Comparison of ENCODE assay signal across 9 cellular contexts in genomic region chr22:41479671-41480396, GRCh38. TPM values are rescaled to one million over a fixed set of nuclear protein-coding genes. Genes with fewer than 3 reads are reported as not detected.
DNase-seq lines count a peak whose midpoint lies in the region; ATAC-seq, FAIRE-seq and TF ChIP-seq lines count a peak whose summit lies in the region.
"Had no signal": no experiment of that assay in that cellular context is flagged by ENCODE, and none has a peak within 500 bp of the region (broad histone marks: within the 10 kb centered on the region; RNA-seq: fewer than 3 reads in every experiment).

No MANE protein-coding gene starts in this region.

- H3K36me3 Mint-ChIP-seq in brain: no peaks in the 10 kb centered on the region

- POLR2A ChIA-PET in HepG2 (lab: Yijun Ruan, JAX): interaction anchor here (1.3 to 1.5 kb wide), 2 partner anchors 11 to 99 kb away, joined by 3 to 4 read pairs; partner anchors contain the start of gene PHF5A

- 98% methylated on average over 4 of the region's 6 CpGs for WGBS in HepG2 (ENCODE audit: low lambda C conversion rate)

- peak in 1 of 2 experiments; percentile 55 for TF ChIP-seq CTCF in brain (conservative IDR thresholded peaks at IDR 0.05)
- no peak for TF ChIP-seq CTCF in HepG2 (CRISPR knock-in tag; IDR thresholded peaks at IDR 0.05)

- no peak overlapping the region for H2AFZ ChIP-seq in HepG2 (ENCODE audit: low read length)

- intact Hi-C loops in HepG2 (cut with micrococcal nuclease; ENCODE audit: unreplicated experiment): no loop called here

- CTCF ChIA-PET in HepG2 (lab: Yijun Ruan, JAX; ENCODE audit: low intra/inter-chr PET ratio, low total read pairs): no interaction called here

- no peak overlapping the region for H3K4me2 ChIP-seq in HepG2 (ENCODE audit: low read depth, low read length)

- no peaks in the 10 kb centered on the region for H3K9me3 ChIP-seq in HUES48 (ENCODE audit: control insufficient read depth, insufficient read depth, low read length)
- H3K9me3 ChIP-seq in HepG2 (ENCODE audit: low read length): no peaks in the 10 kb centered on the region
- H3K9me3 ChIP-seq: ovary had no signal

- peaks cover 58% of the 10 kb centered on the region for H3K4me1 Mint-ChIP-seq in brain

- 0 out of 2 replicates have a peak, but pooled peaks cover 7% of the 10 kb centered on the region for H4K20me1 ChIP-seq in HepG2 (ENCODE audit: insufficient read depth, low read length)

- no peak overlapping the region; the same call in 1 of the 2 replicates for H3K9ac ChIP-seq in HUES48 (ENCODE audit: low read depth, low read length)
- H3K9ac ChIP-seq in HepG2 (ENCODE audit: insufficient read depth, low read depth, low read length): no peak overlapping the region

- in situ Hi-C loops in HepG2 (cut with HindIII; ENCODE audit: extremely low pct_ligation_motif_present, low pct_unique_long_range_greater_than_20kb): no loop called here

- H3K9me3 Mint-ChIP-seq in brain: no peaks in the 10 kb centered on the region

- peak overlapping the region; percentile 42 to 85 (median 71) for H3K4me3 Mint-ChIP-seq in brain

- H3K27ac ChIP-seq in HUES48 (ENCODE audit: low read depth, low read length) (peak overlapping the region; percentile 63), HepG2 (ENCODE audit: extremely low read length, insufficient read depth, low read length) (no peak overlapping the region), substantia nigra (ENCODE audit: low read depth, low read length, poor library complexity, severe bottlenecking) (peak overlapping the region; percentile 72)
- H3K27ac ChIP-seq: ovary had no signal

- no peaks in the 10 kb centered on the region for H3K27me3 Mint-ChIP-seq in brain

- ATAC-seq in HepG2 (no peak), HG03354 (IDR thresholded peaks at IDR 0.05; ENCODE audit: poor library complexity, severe bottlenecking, unreplicated experiment) (no peak), HG03097 (IDR thresholded peaks at IDR 0.05; ENCODE audit: low FRiP score, unreplicated experiment) (no peak)

- no peak for FAIRE-seq in HepG2 (lab: Jason Lieb, UNC)

- H3K36me3 ChIP-seq in HUES48 (ENCODE audit: control insufficient read depth, insufficient read depth, low read length) (no peaks in the 10 kb centered on the region), HepG2 (replicated peaks in 1 of 2; ENCODE audit: control insufficient read depth in 1 of 2, insufficient read depth in 2 of 2, low read length in 2 of 2) (peaks cover 4 to 11% of the 10 kb centered on the region in 2 experiments; a peak in 4 of 5 replicates)
- H3K36me3 ChIP-seq: ovary had no signal

- peak overlapping the region; percentile 97 to 100 (median 99) for H3K27ac Mint-ChIP-seq in brain

- TF ChIP-seq EP300 in HepG2 (IDR thresholded peaks at IDR 0.05; ENCODE audit: low read depth in 2 of 2, low read length in 2 of 2): no peak
- no peak for TF ChIP-seq EP300 in HepG2 (CRISPR knock-in tag; IDR thresholded peaks at IDR 0.05; ENCODE audit: borderline replicate concordance)

- TF ChIP-seq POLR2A in HepG2 (IDR thresholded peaks at IDR 0.05; ENCODE audit: insufficient read depth in 1 of 2, low read depth in 2 of 2, low read length in 2 of 2): no peak

- no peak overlapping the region for H3K4me3 ChIP-seq in HUES48 (ENCODE audit: low read depth, low read length)
- H3K4me3 ChIP-seq in HepG2 (replicated peaks in 1 of 3; ENCODE audit: insufficient read depth in 1 of 3, low read depth in 2 of 3, low read length in 3 of 3): no peak overlapping the region
- H3K4me3 ChIP-seq: ovary had no signal

- BruUV-seq in HepG2 (replicated peaks; lab: Mats Ljungman, UMichigan): TSS peak; percentile 26

- DNase-seq in HepG2 (ENCODE audit: low spot score): no peak
- DNase-seq in substantia nigra (lab: John Stamatoyannopoulos, UW): peak in 29 of 49 donors; percentile 17 to 80 (median 49)
- DNase-seq in UCSD-AML1 (lab: John Stamatoyannopoulos, UW; ENCODE audit: unreplicated experiment): no peak
- DNase-seq in HPDE6-E6E7 (ENCODE audit: extremely low spot score): no peak
- DNase-seq: ovary had no signal

- peaks cover 84% of the 10 kb centered on the region for H3K79me2 ChIP-seq in HepG2 (ENCODE audit: insufficient read depth, low read length)

- no peak for TF ChIP-seq RAD21 in HepG2 (CRISPR knock-in tag; IDR thresholded peaks at IDR 0.05)

- H3K27me3 ChIP-seq in HUES48 (ENCODE audit: control insufficient read depth, insufficient read depth, low read length) (no peaks in the 10 kb centered on the region), HepG2 (ENCODE audit: control insufficient read depth in 1 of 2, insufficient read depth in 2 of 2, low read length in 2 of 2) (no peaks in the 10 kb centered on the region)
- H3K27me3 ChIP-seq: ovary had no signal

- H3K4me1 ChIP-seq in HUES48 (ENCODE audit: control insufficient read depth, insufficient read depth, low read length): peaks cover 38% of the 10 kb centered on the region
- H3K4me1 ChIP-seq in HepG2 (ENCODE audit: insufficient read depth, low read length): peaks cover 16% of the 10 kb centered on the region

RNA-seq across cellular contexts. Expression of gene ACO2, which starts 10.9 kb away (rescaled TPM):
- polyA plus RNA-seq in brain (ENCODE audit: insufficient read depth, low read depth, low replicate concordance) (234 TPM), HepG2 (2011; rRNA removed) (19.2 and 19.4 TPM in 2 replicates)
- 39.3 and 45.6 TPM in 2 replicates for total RNA-seq in HepG2 (2016; rRNA removed; fragmentation: Illumina TruSeq; extraction: Trizol)
- 34.7 and 46.3 TPM in 2 replicates for total RNA-seq in HepG2 (2016; cell fraction: cytosol; rRNA removed; fragmentation: Illumina TruSeq; extraction: Trizol; ENCODE audit: low read depth)
- total RNA-seq in HepG2 (2016; cell fraction: insoluble cytoplasmic fraction; rRNA removed; fragmentation: Illumina TruSeq; extraction: Trizol): 35.3 and 49.1 TPM in 2 replicates
- 68.4 and 83.2 TPM in 2 replicates for total RNA-seq in HepG2 (2016; cell fraction: membrane; rRNA removed; fragmentation: Illumina TruSeq; extraction: Trizol)
- total RNA-seq in HepG2 (2016; cell fraction: nucleus; rRNA removed; fragmentation: Illumina TruSeq; extraction: Trizol): 37.1 and 37.3 TPM in 2 replicates
- 34.8 and 36.5 TPM in 2 replicates for polyA plus RNA-seq in HepG2 (2011; cell fraction: cytosol; rRNA removed)
- 61.6 and 75.9 TPM in 2 replicates for polyA plus RNA-seq in HepG2 (2011; cell fraction: nucleus; rRNA removed)
- 57.9 and 62.9 TPM in 2 replicates for polyA plus RNA-seq in HepG2 (2012)
- 61.5 and 78.5 TPM in 2 replicates for polyA plus RNA-seq in HepG2 (2016; cell fraction: cytosol; fragmentation: Illumina TruSeq; extraction: Trizol; ENCODE audit: low read depth)
- 39.9 and 50.2 TPM in 2 replicates for polyA plus RNA-seq in HepG2 (2016; cell fraction: insoluble cytoplasmic fraction; fragmentation: Illumina TruSeq; extraction: Trizol; ENCODE audit: low read depth)
- polyA plus RNA-seq in HepG2 (2016; cell fraction: membrane; fragmentation: Illumina TruSeq; extraction: Trizol; ENCODE audit: low read depth): 77.9 and 110 TPM in 2 replicates
- polyA plus RNA-seq in HepG2 (2016; cell fraction: nucleus; fragmentation: Illumina TruSeq; extraction: Trizol; ENCODE audit: insufficient read depth, low read depth): 51.9 and 54.4 TPM in 2 replicates
- polyA minus RNA-seq in HepG2 (2011; rRNA and poly(A)+ RNA removed; ENCODE audit: low replicate concordance): 18.9 and 35.9 TPM in 2 replicates
- 31.6 and 35.4 TPM in 2 replicates for polyA minus RNA-seq in HepG2 (2011; cell fraction: cytosol; rRNA and poly(A)+ RNA removed)
- 29.2 and 32.8 TPM in 2 replicates for polyA minus RNA-seq in HepG2 (2011; cell fraction: nucleus; rRNA and poly(A)+ RNA removed)

RNA-seq across cellular contexts. Expression of gene PHF5A, which starts 11.3 kb away (rescaled TPM):
- polyA plus RNA-seq in brain (ENCODE audit: insufficient read depth, low read depth, low replicate concordance) (42.8 TPM), HepG2 (2011; rRNA removed) (50.7 and 56.6 TPM in 2 replicates)
- 105 and 154 TPM in 2 replicates for total RNA-seq in HepG2 (2016; rRNA removed; fragmentation: Illumina TruSeq; extraction: Trizol)
- total RNA-seq in HepG2 (2016; cell fraction: cytosol; rRNA removed; fragmentation: Illumina TruSeq; extraction: Trizol; ENCODE audit: low read depth): 34.8 TPM in 2 replicates
- 107 and 165 TPM in 2 replicates for total RNA-seq in HepG2 (2016; cell fraction: insoluble cytoplasmic fraction; rRNA removed; fragmentation: Illumina TruSeq; extraction: Trizol)
- total RNA-seq in HepG2 (2016; cell fraction: membrane; rRNA removed; fragmentation: Illumina TruSeq; extraction: Trizol): 55.9 and 58.9 TPM in 2 replicates
- 38.4 and 43.4 TPM in 2 replicates for total RNA-seq in HepG2 (2016; cell fraction: nucleus; rRNA removed; fragmentation: Illumina TruSeq; extraction: Trizol)
- polyA plus RNA-seq in HepG2 (2011; cell fraction: cytosol; rRNA removed): 43.0 and 50.6 TPM in 2 replicates
- 14.8 and 17.9 TPM in 2 replicates for polyA plus RNA-seq in HepG2 (2011; cell fraction: nucleus; rRNA removed)
- polyA plus RNA-seq in HepG2 (2012): 42.0 and 46.3 TPM in 2 replicates
- 22.7 and 24.1 TPM in 2 replicates for polyA plus RNA-seq in HepG2 (2016; cell fraction: cytosol; fragmentation: Illumina TruSeq; extraction: Trizol; ENCODE audit: low read depth)
- 141 and 153 TPM in 2 replicates for polyA plus RNA-seq in HepG2 (2016; cell fraction: insoluble cytoplasmic fraction; fragmentation: Illumina TruSeq; extraction: Trizol; ENCODE audit: low read depth)
- polyA plus RNA-seq in HepG2 (2016; cell fraction: membrane; fragmentation: Illumina TruSeq; extraction: Trizol; ENCODE audit: low read depth): 38.6 and 42.2 TPM in 2 replicates
- 44.4 and 50.2 TPM in 2 replicates for polyA plus RNA-seq in HepG2 (2016; cell fraction: nucleus; fragmentation: Illumina TruSeq; extraction: Trizol; ENCODE audit: insufficient read depth, low read depth)
- polyA minus RNA-seq in HepG2 (2011; rRNA and poly(A)+ RNA removed; ENCODE audit: low replicate concordance): 22.2 and 41.1 TPM in 2 replicates
- polyA minus RNA-seq in HepG2 (2011; cell fraction: cytosol; rRNA and poly(A)+ RNA removed): 11.8 and 12.4 TPM in 2 replicates
- 14.3 and 15.1 TPM in 2 replicates for polyA minus RNA-seq in HepG2 (2011; cell fraction: nucleus; rRNA and poly(A)+ RNA removed)

RNA-seq across cellular contexts. Expression of gene TOB2, which starts 33.2 kb away (rescaled TPM):
- polyA plus RNA-seq in brain (ENCODE audit: insufficient read depth, low read depth, low replicate concordance): 34.4 TPM
- 13.7 and 16.7 TPM in 2 replicates for total RNA-seq in HepG2 (2016; rRNA removed; fragmentation: Illumina TruSeq; extraction: Trizol)
- total RNA-seq in HepG2 (2016; cell fraction: cytosol; rRNA removed; fragmentation: Illumina TruSeq; extraction: Trizol; ENCODE audit: low read depth): 2.7 and 2.9 TPM in 2 replicates
- total RNA-seq in HepG2 (2016; cell fraction: insoluble cytoplasmic fraction; rRNA removed; fragmentation: Illumina TruSeq; extraction: Trizol): 14.1 and 14.3 TPM in 2 replicates
- total RNA-seq in HepG2 (2016; cell fraction: membrane; rRNA removed; fragmentation: Illumina TruSeq; extraction: Trizol): 14.6 and 15.0 TPM in 2 replicates
- 14.9 and 16.2 TPM in 2 replicates for total RNA-seq in HepG2 (2016; cell fraction: nucleus; rRNA removed; fragmentation: Illumina TruSeq; extraction: Trizol)
- polyA plus RNA-seq in HepG2 (2011; rRNA removed): 12.2 and 14.3 TPM in 2 replicates
- polyA plus RNA-seq in HepG2 (2011; cell fraction: cytosol; rRNA removed): 9.6 and 10.9 TPM in 2 replicates
- 20.7 and 21.6 TPM in 2 replicates for polyA plus RNA-seq in HepG2 (2011; cell fraction: nucleus; rRNA removed)
- polyA plus RNA-seq in HepG2 (2012): 12.6 and 16.8 TPM in 2 replicates
- polyA plus RNA-seq in HepG2 (2016; cell fraction: cytosol; fragmentation: Illumina TruSeq; extraction: Trizol; ENCODE audit: low read depth): 2.0 TPM in 2 replicates
- polyA plus RNA-seq in HepG2 (2016; cell fraction: insoluble cytoplasmic fraction; fragmentation: Illumina TruSeq; extraction: Trizol; ENCODE audit: low read depth): 19.1 and 21.8 TPM in 2 replicates
- polyA plus RNA-seq in HepG2 (2016; cell fraction: membrane; fragmentation: Illumina TruSeq; extraction: Trizol; ENCODE audit: low read depth): 8.7 and 9.6 TPM in 2 replicates
- polyA plus RNA-seq in HepG2 (2016; cell fraction: nucleus; fragmentation: Illumina TruSeq; extraction: Trizol; ENCODE audit: insufficient read depth, low read depth): 31.0 and 32.7 TPM in 2 replicates
- polyA minus RNA-seq in HepG2 (2011; rRNA and poly(A)+ RNA removed; ENCODE audit: low replicate concordance): 15.4 and 25.4 TPM in 2 replicates
- polyA minus RNA-seq in HepG2 (2011; cell fraction: cytosol; rRNA and poly(A)+ RNA removed): 14.9 TPM in 2 replicates
- 8.5 and 10.2 TPM in 2 replicates for polyA minus RNA-seq in HepG2 (2011; cell fraction: nucleus; rRNA and poly(A)+ RNA removed)

Comparison
In these comparisons a context has a peak if more than half of its experiments do, and no peak if none do; other contexts are left out.
1. DNase-seq: peak in substantia nigra (29 of 49); none in HepG2 (single experiment), UCSD-AML1 (single experiment) and HPDE6-E6E7 (single experiment).